8 cellular contexts compared by ENCODE assay signal in genomic region chr12:94263011-94263786, GRCh38.
DNase-seq lines count a peak whose midpoint lies in the region; ATAC-seq and TF ChIP-seq lines count a peak whose summit lies in the region.

No MANE protein-coding gene starts in this region.

- peak overlapping the region; percentile 81 for H3K4me2 ChIP-seq in HCT116 (ENCODE audit: low read length)

- no peaks in the 10 kb centered on the region for H3K36me3 ChIP-seq in HCT116 (ENCODE audit: control insufficient read depth in 1 of 2, insufficient read depth in 2 of 2, low read length in 2 of 2)

- ATAC-seq in HCT116 = no peak
- peak; percentile 17 for ATAC-seq in left lobe of liver

- no peaks in the 10 kb centered on the region for H3K27me3 ChIP-seq in HCT116 (ENCODE audit: insufficient read depth, low read length)

- peak overlapping the region; percentile 96 for H3K27ac Mint-ChIP-seq in activated naive CD4-positive, alpha-beta T cell treated with anti-CD3 and anti-CD28 coated beads for 36 hours

- H4K20me1 ChIP-seq in HCT116 (ENCODE audit: insufficient read depth) = no peaks in the 10 kb centered on the region

- POLR2A ChIA-PET in HCT116 (lab: Charles Lee) = no interaction called here

- peaks cover 11 to 21% of the 10 kb centered on the region in 2 experiments for H3K4me1 ChIP-seq in HCT116 (ENCODE audit: control insufficient read depth in 1 of 2, insufficient read depth in 2 of 2, low read length in 2 of 2)

- no peak for TF ChIP-seq RAD21 in HCT116 (IDR thresholded peaks at IDR 0.05; ENCODE audit: low read depth)

- no peaks in the 10 kb centered on the region for H3K27me3 Mint-ChIP-seq in activated naive CD4-positive, alpha-beta T cell treated with anti-CD3 and anti-CD28 coated beads for 36 hours (ENCODE audit: low read depth)

- no peak overlapping the region for H3K27ac ChIP-seq in HCT116 (ENCODE audit: low read depth, low read length)

- H2AFZ ChIP-seq in HCT116 (ENCODE audit: low read depth, low read length, poor library complexity, severe bottlenecking) = no peak overlapping the region

- BruUV-seq in HCT116 (replicated peaks; lab: Mats Ljungman, UMichigan) = no TSS peak

- peaks cover 5% of the 10 kb centered on the region for H3K36me3 Mint-ChIP-seq in activated naive CD4-positive, alpha-beta T cell treated with anti-CD3 and anti-CD28 coated beads for 36 hours (ENCODE audit: low read depth)

- CTCF ChIA-PET in HCT116 (lab: Charles Lee) = interaction anchor here (1.1 kb wide), 1 partner anchor 119 kb away, joined by 3 read pairs; no protein-coding TSS in a partner anchor
- CTCF ChIA-PET in activated naive CD4-positive, alpha-beta T cell treated with anti-CD3 and anti-CD28 coated beads for 36 hours (lab: Charles Lee) = interaction anchor here (0.9 to 1.8 kb wide), 5 partner anchors 52 to 235 kb away, joined by 3 to 6 read pairs (median 3); no protein-coding TSS in a partner anchor

- RAD21 ChIA-PET in HCT116 (lab: Charles Lee; ENCODE audit: low non-redundant PET in 1 of 2, low total read pairs in 2 of 2, uncharacterized antibody in 2 of 2, unreplicated experiment in 2 of 2) = no interaction called here

- intact Hi-C loops in HCT116 (cut with micrococcal nuclease) = no loop called here
- intact Hi-C loops in activated naive CD4-positive, alpha-beta T cell treated with anti-CD3 and anti-CD28 coated beads for 36 hours (cut with micrococcal nuclease) = loop anchor here (5.0 to 10.0 kb wide), 5 partner anchors 478 to 1209 kb away; partner anchors contain the start of genes CRADD, FGD6, METAP2 and NDUFA12

- H3K9me3 ChIP-seq in HCT116 (ENCODE audit: control insufficient read depth in 1 of 2, insufficient read depth in 1 of 2, low read depth in 1 of 2, low read length in 2 of 2) = no peaks in the 10 kb centered on the region

- TF ChIP-seq POLR2A in HCT116 (IDR thresholded peaks at IDR 0.05; ENCODE audit: borderline replicate concordance, extremely low read depth, insufficient read depth, insufficient read length) = no peak

- no peaks in the 10 kb centered on the region for H3K9me3 Mint-ChIP-seq in activated naive CD4-positive, alpha-beta T cell treated with anti-CD3 and anti-CD28 coated beads for 36 hours

- no peak for TF ChIP-seq CTCF in HCT116 (IDR thresholded peaks at IDR 0.05 in 2 of 3, conservative IDR thresholded peaks at IDR 0.05 in 1 of 3; ENCODE audit: borderline replicate concordance in 1 of 3, insufficient read depth in 1 of 3, low read depth in 2 of 3, low read length in 2 of 3)

- H3K4me3 ChIP-seq in HCT116 (replicated peaks in 1 of 2; ENCODE audit: low read depth in 1 of 2, low read length in 2 of 2) = peak overlapping the region in 1 of 2 experiments; percentile 57; a peak in 1 of 4 replicates

- H3K4me3 Mint-ChIP-seq in activated naive CD4-positive, alpha-beta T cell treated with anti-CD3 and anti-CD28 coated beads for 36 hours = peak overlapping the region; percentile 89

- H3K4me1 Mint-ChIP-seq in activated naive CD4-positive, alpha-beta T cell treated with anti-CD3 and anti-CD28 coated beads for 36 hours (ENCODE audit: low read depth) = peaks cover 39% of the 10 kb centered on the region

- DNase-seq in COLO829 (ENCODE audit: low spot score) (peak; percentile 6), HCT116 (ENCODE audit: low read depth, low spot score) (no peak), RKO (ENCODE audit: low spot score) (peak; percentile 25), left lobe of liver (ENCODE audit: low spot score) (no peak), NCI-H82 treated with DMSO at 0.1 percent for 48 hours (lab: John Stamatoyannopoulos, UW; ENCODE audit: unreplicated experiment) (no peak), NCI-H69 (lab: John Stamatoyannopoulos, UW) (no peak)
- peak; percentile 79 for DNase-seq in activated naive CD4-positive, alpha-beta T cell treated with anti-CD3 and anti-CD28 coated beads for 36 hours
- peak; percentile 56 to 58 for DNase-seq in stimulated activated CD8-positive, alpha-beta memory T cell treated with anti-CD3 and anti-CD28 coated beads, Interleukin-2, amount 100 ng/mL, for 48 hours (ENCODE audit: low read depth in 2 of 2)

- H3K9ac ChIP-seq in HCT116 (ENCODE audit: low read length) = no peak overlapping the region

- H3K79me2 ChIP-seq in HCT116 (ENCODE audit: insufficient read depth, low read length) = no peaks in the 10 kb centered on the region

- H3K9me2 ChIP-seq in HCT116 (ENCODE audit: insufficient read depth) = no peaks in the 10 kb centered on the region

TF ChIP-seq in HCT116, 20 proteins besides CTCF, POLR2A, EP300 and RAD21:
- TF ChIP-seq SRF (IDR thresholded peaks at IDR 0.05; ENCODE audit: low read depth) = no peak
- no peak for TF ChIP-seq SP1 (IDR thresholded peaks at IDR 0.05; ENCODE audit: low read depth)
- no peak for TF ChIP-seq YY1 (IDR thresholded peaks at IDR 0.05; ENCODE audit: extremely low read depth, insufficient replicate concordance, low read depth, low read length)
- TF ChIP-seq, protein P1, sequence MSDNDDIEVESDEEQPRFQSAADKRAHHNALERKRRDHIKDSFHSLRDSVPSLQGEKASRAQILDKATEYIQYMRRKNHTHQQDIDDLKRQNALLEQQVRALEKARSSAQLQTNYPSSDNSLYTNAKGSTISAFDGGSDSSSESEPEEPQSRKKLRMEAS (IDR thresholded peaks at IDR 0.05) = no peak
- no peak for TF ChIP-seq EZH2phosphoT487 (IDR thresholded peaks at IDR 0.05; ENCODE audit: borderline replicate concordance)
- no peak for TF ChIP-seq REST (IDR thresholded peaks at IDR 0.05; ENCODE audit: low read depth)

Comparison
In these comparisons a context has a peak if more than half of its experiments do, and no peak if none do; other contexts are left out.
1. DNase-seq: peak in COLO829 (single experiment), RKO (single experiment), activated naive CD4-positive, alpha-beta T cell treated with anti-CD3 and anti-CD28 coated beads for 36 hours (single experiment) and stimulated activated CD8-positive, alpha-beta memory T cell treated with anti-CD3 and anti-CD28 coated beads, Interleukin-2, amount 100 ng/mL, for 48 hours (2 of 2); none in HCT116 (single experiment), left lobe of liver (single experiment), NCI-H82 treated with DMSO at 0.1 percent for 48 hours (single experiment) and NCI-H69 (single experiment).